ENCODE assay signal across 10 cellular contexts in genomic region chr5:168086104-168086610, GRCh38.
DNase-seq lines count a peak whose midpoint lies in the region; ATAC-seq lines count a peak whose summit lies in the region.
"Had no signal": no experiment of that assay in that cellular context is flagged by ENCODE, and none has a peak within 500 bp of the region (broad histone marks: within the 10 kb centered on the region; RNA-seq: fewer than 3 reads in every experiment).

No MANE protein-coding gene starts in this region.

- no peak for ATAC-seq in stimulated activated naive CD8-positive, alpha-beta T cell treated with anti-CD3 and anti-CD28 coated beads, Interleukin-15, Interleukin-2, amounts not matched to agents 100 U/mL and 50 U/mL, for 24 hours
- no peak for ATAC-seq in HG03457 (IDR thresholded peaks at IDR 0.05; ENCODE audit: unreplicated experiment)

- DNase-seq in DMS53 (lab: John Stamatoyannopoulos, UW) (peak; percentile 71), HuH-7 (ENCODE audit: low spot score) (peak; percentile 36), astrocyte of the hippocampus (ENCODE audit: low read depth, low spot score) (peak; percentile 58), myocyte (ENCODE audit: low read depth) (peak; percentile 23), cerebellum (ENCODE audit: low spot score) (no peak), SKM-1 treated with dmso at 0.1 percent for 144 hours (lab: John Stamatoyannopoulos, UW; ENCODE audit: unreplicated experiment) (no peak)
- no peak for DNase-seq in stimulated activated naive CD8-positive, alpha-beta T cell treated with anti-CD3 and anti-CD28 coated beads, Interleukin-15, Interleukin-2, amounts not matched to agents 100 U/mL and 50 U/mL, for 24 hours
- DNase-seq: activated CD8-positive, alpha-beta memory T cell treated with anti-CD3 and anti-CD28 coated beads, Interleukin-2, amount 50 U/mL, for 4 hours; effector memory CD4-positive, alpha-beta T cell had no signal

Comparison
In these comparisons a context has a peak if more than half of its experiments do, and no peak if none do; other contexts are left out.
1. DNase-seq: peak in DMS53 (single experiment), HuH-7 (single experiment), astrocyte of the hippocampus (single experiment) and myocyte (single experiment); none in cerebellum (single experiment), stimulated activated naive CD8-positive, alpha-beta T cell treated with anti-CD3 and anti-CD28 coated beads, Interleukin-15, Interleukin-2, amounts not matched to agents 100 U/mL and 50 U/mL, for 24 hours (single experiment) and SKM-1 treated with dmso at 0.1 percent for 144 hours (single experiment).